2 cellular contexts compared by ENCODE assay signal in genomic region chr17:12990041-12990808, GRCh38.
A peak's percentile ranks its signal among the peaks of the same experiment; 100 is the strongest.
TF ChIP-seq lines count a peak whose summit lies in the region.

No MANE protein-coding gene starts in this region.

TF ChIP-seq in K562, 482 proteins besides CTCF, POLR2A, EP300 and RAD21 (continues in another document):
- TF ChIP-seq MGA (IDR thresholded peaks at IDR 0.05) (peak; percentile 43; the same call in 1 of the 2 replicates), TAF7 (tag; IDR thresholded peaks at IDR 0.05) (no peak), RNF2 (IDR thresholded peaks at IDR 0.05) (no peak), MXI1 (IDR thresholded peaks at IDR 0.05; ENCODE audit: low read depth, low read length) (no peak), CREB5 (CRISPR knock-in tag; IDR thresholded peaks at IDR 0.05) (no peak), ID3 (CRISPR knock-in tag; IDR thresholded peaks at IDR 0.05) (no peak), ID3 (tag; IDR thresholded peaks at IDR 0.05) (no peak), ZNF277 (CRISPR knock-in tag; IDR thresholded peaks at IDR 0.05; ENCODE audit: borderline replicate concordance) (no peak)

TF ChIP-seq in SK-N-SH treated with all-trans-retinoic acid at 6 μM for 48 hours, 23 proteins besides CTCF, POLR2A, EP300 and RAD21:
- TF ChIP-seq ESRRG (CRISPR knock-in tag; IDR thresholded peaks at IDR 0.05) (no peak), ISL1 (CRISPR knock-in tag; IDR thresholded peaks at IDR 0.05) (no peak), RARB (CRISPR knock-in tag; IDR thresholded peaks at IDR 0.05) (no peak), PATZ1 (CRISPR knock-in tag; IDR thresholded peaks at IDR 0.05; ENCODE audit: borderline replicate concordance) (no peak), POU6F1 (CRISPR knock-in tag; IDR thresholded peaks at IDR 0.05; ENCODE audit: borderline replicate concordance, low read depth) (no peak), ZNF8 (CRISPR knock-in tag; IDR thresholded peaks at IDR 0.05) (no peak), TOX (CRISPR knock-in tag; IDR thresholded peaks at IDR 0.05; ENCODE audit: borderline replicate concordance) (no peak), BACH2 (CRISPR knock-in tag; IDR thresholded peaks at IDR 0.05; ENCODE audit: borderline replicate concordance) (no peak), ZFP3 (CRISPR knock-in tag; IDR thresholded peaks at IDR 0.05) (no peak), CSDC2 (CRISPR knock-in tag; IDR thresholded peaks at IDR 0.05) (no peak), OSR1 (CRISPR knock-in tag; IDR thresholded peaks at IDR 0.05) (no peak), ZFP30 (CRISPR knock-in tag; IDR thresholded peaks at IDR 0.05) (no peak), ZC3H10 (CRISPR knock-in tag; IDR thresholded peaks at IDR 0.05) (no peak), GLIS3 (CRISPR knock-in tag; IDR thresholded peaks at IDR 0.05) (no peak)
